Comparison of ENCODE assay signal across 11 cellular contexts in genomic region chr1:36203027-36203553, GRCh38. TPM values are rescaled to one million over a fixed set of nuclear protein-coding genes. Genes with fewer than 3 reads are reported as not detected.
DNase-seq lines count a peak whose midpoint lies in the region; ATAC-seq and TF ChIP-seq lines count a peak whose summit lies in the region.
"Had no signal": no experiment of that assay in that cellular context is flagged by ENCODE, and none has a peak within 500 bp of the region (broad histone marks: within the 10 kb centered on the region; RNA-seq: fewer than 3 reads in every experiment).

No MANE protein-coding gene starts in this region.

- no peak for TF ChIP-seq EP300 in sigmoid colon (IDR thresholded peaks at IDR 0.05)

- H3K9ac ChIP-seq in BLaER1 treated with 17β-estradiol and CSF1 and Interleukin-3, amounts not matched to agents 10 nM and 100 nM: peak overlapping the region in 4 of 11 experiments; percentile 35 to 47 (median 43); a peak in 5 of 22 replicates

- WGBS in adrenal gland, 4 donors: 77 to 89% (median 81%) methylated on average over 3 of the region's 3 CpGs
- 95% methylated on average over 3 of the region's 3 CpGs for WGBS in hepatocyte (ENCODE audit: low lambda C conversion rate, missing lambda C conversion rate)
- 90 to 93% methylated on average over 3 of the region's 3 CpGs for WGBS in sigmoid colon, 2 donors
- WGBS in lower leg skin, 2 donors: 89 to 90% methylated on average over 3 of the region's 3 CpGs

- TF ChIP-seq CTCF in adrenal gland (IDR thresholded peaks at IDR 0.05) (no peak), hepatocyte (IDR thresholded peaks at IDR 0.05; ENCODE audit: poor library complexity) (no peak), sigmoid colon (IDR thresholded peaks at IDR 0.05) (no peak), lower leg skin (IDR thresholded peaks at IDR 0.05) (no peak)

- DNase-seq in adrenal gland (no peak), hepatocyte (ENCODE audit: low spot score) (no peak), sigmoid colon (no peak), HCEC 1CT (no peak), lower leg skin (ENCODE audit: low spot score in 2 of 2) (no peak), amniotic stem cell (lab: John Stamatoyannopoulos, UW) (no peak)
- DNase-seq: activated CD4-positive, alpha-beta T cell treated with anti-CD3 and anti-CD28 coated beads, Interleukin-2, amount 10 ng/mL, durations not matched to agents 24 days and 14 days; DMS53; MM.1S had no signal

- no peaks in the 10 kb centered on the region for H3K36me3 ChIP-seq in BLaER1 treated with 17β-estradiol and CSF1 and Interleukin-3, amounts not matched to agents 10 nM and 100 nM
- H3K36me3 ChIP-seq in adrenal gland (replicated peaks in 1 of 2) (no peaks in the 10 kb centered on the region), hepatocyte (replicated peaks; ENCODE audit: insufficient read depth, low read depth) (no peaks in the 10 kb centered on the region), sigmoid colon (no peaks in the 10 kb centered on the region)

- no peaks in the 10 kb centered on the region for H4K20me1 ChIP-seq in BLaER1 treated with 17β-estradiol and CSF1 and Interleukin-3, amounts not matched to agents 10 nM and 100 nM
- H4K20me1 ChIP-seq in hepatocyte (ENCODE audit: insufficient read depth, poor library complexity, severe bottlenecking): no peaks in the 10 kb centered on the region

- TF ChIP-seq POLR2A in adrenal gland (IDR thresholded peaks at IDR 0.05): no peak
- TF ChIP-seq POLR2A in sigmoid colon (IDR thresholded peaks at IDR 0.05): no peak
- no peak for TF ChIP-seq POLR2A in lower leg skin (IDR thresholded peaks at IDR 0.05)

- no peak overlapping the region for H3K4me3 ChIP-seq in BLaER1 treated with 17β-estradiol and CSF1 and Interleukin-3, amounts not matched to agents 10 nM and 100 nM
- H3K4me3 ChIP-seq in adrenal gland (no peak overlapping the region), hepatocyte (no peak overlapping the region), sigmoid colon (no peak overlapping the region), lower leg skin (ENCODE audit: low read depth, poor library complexity, severe bottlenecking) (no peak overlapping the region)

- H3K9me3 ChIP-seq in BLaER1 treated with 17β-estradiol and CSF1 and Interleukin-3, amounts not matched to agents 10 nM and 100 nM (replicated peaks in 1 of 11): no peaks in the 10 kb centered on the region
- H3K9me3 ChIP-seq in adrenal gland (replicated peaks in 1 of 3) (no peaks in the 10 kb centered on the region), hepatocyte (ENCODE audit: low read depth) (no peaks in the 10 kb centered on the region), sigmoid colon (no peaks in the 10 kb centered on the region)

- H3K4me2 ChIP-seq in BLaER1 treated with 17β-estradiol and CSF1 and Interleukin-3, amounts not matched to agents 10 nM and 100 nM: peak overlapping the region in 7 of 11 experiments; percentile 22 to 63 (median 60); a peak in 13 of 22 replicates
- H3K4me2 ChIP-seq in hepatocyte: no peak overlapping the region

- no peak overlapping the region for H2AFZ ChIP-seq in hepatocyte

- peak overlapping the region in 10 of 11 experiments; percentile 23 to 73 (median 58); a peak in 16 of 22 replicates for H3K27ac ChIP-seq in BLaER1 treated with 17β-estradiol and CSF1 and Interleukin-3, amounts not matched to agents 10 nM and 100 nM
- peak overlapping the region; percentile 45 to 89 (median 77) for H3K27ac ChIP-seq in adrenal gland
- peak overlapping the region; percentile 81 for H3K27ac ChIP-seq in hepatocyte
- H3K27ac ChIP-seq in sigmoid colon: peak overlapping the region; percentile 62 to 82 (median 69)

- H3K27me3 ChIP-seq in BLaER1 treated with 17β-estradiol and CSF1 and Interleukin-3, amounts not matched to agents 10 nM and 100 nM: no peaks in the 10 kb centered on the region
- H3K27me3 ChIP-seq in adrenal gland: no peaks in the 10 kb centered on the region
- no peaks in the 10 kb centered on the region for H3K27me3 ChIP-seq in hepatocyte
- H3K27me3 ChIP-seq in sigmoid colon: no peaks in the 10 kb centered on the region

- no peaks in the 10 kb centered on the region for H3K9me2 ChIP-seq in hepatocyte (replicated peaks; ENCODE audit: insufficient read depth)

- no peak for ATAC-seq in HG03108 (IDR thresholded peaks at IDR 0.05; ENCODE audit: unreplicated experiment)

- peaks cover 15 to 51% (median 33%) of the 10 kb centered on the region in 10 experiments for H3K4me1 ChIP-seq in BLaER1 treated with 17β-estradiol and CSF1 and Interleukin-3, amounts not matched to agents 10 nM and 100 nM
- H3K4me1 ChIP-seq in adrenal gland (replicated peaks in 1 of 2) (peaks cover 18 to 24% of the 10 kb centered on the region in 2 donors), hepatocyte (ENCODE audit: insufficient read depth) (peaks cover 4% of the 10 kb centered on the region), sigmoid colon (peaks cover 0 to 51% (median 33%) of the 10 kb centered on the region in 4 donors)

- no peaks in the 10 kb centered on the region for H3K79me2 ChIP-seq in hepatocyte

- intact Hi-C loops in adrenal gland (cut with DNase I) (no loop called here), sigmoid colon (cut with DNase I) (no loop called here), lower leg skin (cut with DNase I; ENCODE audit: low total_unique reads) (no loop called here)

RNA-seq across cellular contexts. Expression of gene THRAP3, which starts 21.2 kb away (rescaled TPM):
- total RNA-seq in adrenal gland: 100 to 1,000 TPM in 2 of 8 donors, 10 to 100 TPM in 6; 75.1 to 120 (median 87.5) TPM
- 100 to 1,000 TPM in 1 of 3 donors, 10 to 100 TPM in 2; 34.4 to 108 (median 39.6) TPM for polyA plus RNA-seq in adrenal gland
- total RNA-seq in hepatocyte: 82.7 and 84.6 TPM in 2 replicates
- 45.8 and 50.0 TPM in 2 replicates for polyA plus RNA-seq in hepatocyte
- 100 to 1,000 TPM in 1 of 4 donors, 10 to 100 TPM in 3; 77.8 to 104 (median 89.9) TPM for total RNA-seq in sigmoid colon
- polyA plus RNA-seq in sigmoid colon: 10 to 100 TPM; 25.4 to 52.0 (median 30.6) TPM
- total RNA-seq in lower leg skin: 100 to 1,000 TPM in 1 of 4 donors, 10 to 100 TPM in 3; 64.1 to 102 (median 76.9) TPM

RNA-seq across cellular contexts. Expression of gene MAP7D1, which starts 47.1 kb away (rescaled TPM):
- total RNA-seq in adrenal gland (100 to 1,000 TPM in 1 of 8 donors, 10 to 100 TPM in 7; 60.2 to 121 (median 76.8) TPM), hepatocyte (46.0 and 48.4 TPM in 2 replicates), sigmoid colon (100 to 1,000 TPM; 104 to 226 (median 129) TPM), lower leg skin (100 to 1,000 TPM; 115 to 171 (median 153) TPM)
- polyA plus RNA-seq in adrenal gland (10 to 100 TPM; 39.7 to 79.9 (median 47.2) TPM), hepatocyte (84.7 and 97.8 TPM in 2 replicates), sigmoid colon (10 to 100 TPM; 31.8 to 60.9 (median 57.1) TPM)

RNA-seq across cellular contexts. Expression of gene TRAPPC3, which starts 53.8 kb away (rescaled TPM):
- total RNA-seq in adrenal gland (100 to 1,000 TPM in 6 of 8 donors, 10 to 100 TPM in 2; 74.6 to 182 (median 133) TPM), hepatocyte (128 and 139 TPM in 2 replicates), sigmoid colon (100 to 1,000 TPM; 108 to 177 (median 129) TPM), lower leg skin (100 to 1,000 TPM in 2 of 4 donors, 10 to 100 TPM in 2; 78.3 to 113 (median 104) TPM)
- polyA plus RNA-seq in adrenal gland (100 to 1,000 TPM in 1 of 3 donors, 10 to 100 TPM in 2; 54.0 to 106 (median 65.1) TPM), hepatocyte (131 and 148 TPM in 2 replicates), sigmoid colon (100 to 1,000 TPM in 1 of 3 donors, 10 to 100 TPM in 2; 75.1 to 102 (median 80.9) TPM)
